Comparison of ENCODE assay signal across 11 cellular contexts in the genomic region with DNA sequence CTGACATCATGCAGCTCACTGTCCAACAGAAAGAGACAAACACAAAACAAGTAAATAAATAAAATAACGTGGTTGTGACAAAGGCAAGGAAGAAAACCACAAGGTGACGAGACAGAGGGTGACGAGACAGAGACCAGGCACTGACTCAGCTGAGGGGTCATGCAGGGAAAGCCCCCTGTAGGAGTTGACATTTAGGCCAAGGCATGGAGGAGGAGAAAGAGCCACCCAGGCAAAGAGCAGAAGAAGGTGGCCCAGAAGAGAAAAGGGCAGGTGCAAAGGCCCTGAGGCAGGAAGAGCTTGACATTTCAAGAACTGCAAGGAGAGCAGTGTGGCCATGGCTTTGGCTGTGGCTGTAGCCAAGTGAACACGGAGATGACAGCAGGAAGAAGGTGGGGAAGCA.
A peak's percentile ranks its signal among the peaks of the same experiment; 100 is the strongest.
DNase-seq lines count a peak whose midpoint lies in the region; ATAC-seq lines count a peak whose summit lies in the region.
"Had no signal": no experiment of that assay in that cellular context is flagged by ENCODE, and none has a peak within 500 bp of the region (broad histone marks: within the 10 kb centered on the region; RNA-seq: fewer than 3 reads in every experiment).

No MANE protein-coding gene starts in this region.

- peak; percentile 46 to 61 for DNase-seq in activated CD4-positive, alpha-beta T cell treated with anti-CD3 and anti-CD28 coated beads for 4 hours
- DNase-seq in activated CD4-positive, alpha-beta T cell treated with anti-CD3 and anti-CD28 coated beads for 1 hour = no peak
- peak; percentile 75 for DNase-seq in activated CD4-positive, alpha-beta T cell treated with anti-CD3 and anti-CD28 coated beads for 48 hours
- no peak for DNase-seq in activated naive CD8-positive, alpha-beta T cell treated with anti-CD3 and anti-CD28 coated beads, Interleukin-2, amount 10 ng/mL, durations not matched to agents 7 days and 5 days
- peak in 1 of 2 donors; percentile 13 for DNase-seq in stimulated activated effector memory CD8-positive, alpha-beta T cell treated with anti-CD3 and anti-CD28 coated beads, Interleukin-12 subunit alpha, Interleukin-12 subunit beta, amount 100 ng/mL, for 72 hours (ENCODE audit: low spot score in 2 of 2)
- DNase-seq in NCI-H82 treated with DMSO at 0.1 percent for 48 hours (lab: John Stamatoyannopoulos, UW; ENCODE audit: unreplicated experiment) = no peak
- DNase-seq in NCI-H2081 (lab: John Stamatoyannopoulos, UW) = no peak
- DNase-seq in DMS153 treated with DMSO at 0.1 percent for 48 hours (lab: John Stamatoyannopoulos, UW; ENCODE audit: unreplicated experiment) = no peak
- DNase-seq: left lung, NCI-H2227 treated with DMSO at 0.1 percent for 48 hours had no signal

- peaks cover 50% of the 10 kb centered on the region for H3K4me1 Mint-ChIP-seq in activated naive CD8-positive, alpha-beta T cell treated with anti-CD3 and anti-CD28 coated beads, Interleukin-2, amount 10 ng/mL, durations not matched to agents 7 days and 5 days
- peaks cover 58% of the 10 kb centered on the region for H3K4me1 Mint-ChIP-seq in stimulated activated effector memory CD8-positive, alpha-beta T cell treated with anti-CD3 and anti-CD28 coated beads, Interleukin-12 subunit alpha, Interleukin-12 subunit beta, amount 100 ng/mL, for 72 hours

- POLR2A ChIA-PET in activated naive CD8-positive, alpha-beta T cell treated with anti-CD3 and anti-CD28 coated beads, Interleukin-2, amount 10 ng/mL, durations not matched to agents 7 days and 5 days (lab: Charles Lee) = interaction anchor here (0.5 to 1.7 kb wide), 3 partner anchors 11 to 47 kb away, joined by 3 to 4 read pairs (median 3); no protein-coding TSS in a partner anchor

- peaks cover 5% of the 10 kb centered on the region for H3K36me3 Mint-ChIP-seq in activated naive CD8-positive, alpha-beta T cell treated with anti-CD3 and anti-CD28 coated beads, Interleukin-2, amount 10 ng/mL, durations not matched to agents 7 days and 5 days
- peaks cover 5% of the 10 kb centered on the region for H3K36me3 Mint-ChIP-seq in stimulated activated effector memory CD8-positive, alpha-beta T cell treated with anti-CD3 and anti-CD28 coated beads, Interleukin-12 subunit alpha, Interleukin-12 subunit beta, amount 100 ng/mL, for 72 hours

- peaks cover 3% of the 10 kb centered on the region for H3K9me3 Mint-ChIP-seq in activated naive CD8-positive, alpha-beta T cell treated with anti-CD3 and anti-CD28 coated beads, Interleukin-2, amount 10 ng/mL, durations not matched to agents 7 days and 5 days
- peaks cover 8% of the 10 kb centered on the region for H3K9me3 Mint-ChIP-seq in stimulated activated effector memory CD8-positive, alpha-beta T cell treated with anti-CD3 and anti-CD28 coated beads, Interleukin-12 subunit alpha, Interleukin-12 subunit beta, amount 100 ng/mL, for 72 hours

- no peak overlapping the region for H3K4me3 Mint-ChIP-seq in activated naive CD8-positive, alpha-beta T cell treated with anti-CD3 and anti-CD28 coated beads, Interleukin-2, amount 10 ng/mL, durations not matched to agents 7 days and 5 days
- peak overlapping the region; percentile 23 for H3K4me3 Mint-ChIP-seq in stimulated activated effector memory CD8-positive, alpha-beta T cell treated with anti-CD3 and anti-CD28 coated beads, Interleukin-12 subunit alpha, Interleukin-12 subunit beta, amount 100 ng/mL, for 72 hours
- H3K4me3 Mint-ChIP-seq: neural crest cell had no signal

- H3K27ac Mint-ChIP-seq in activated naive CD8-positive, alpha-beta T cell treated with anti-CD3 and anti-CD28 coated beads, Interleukin-2, amount 10 ng/mL, durations not matched to agents 7 days and 5 days = peak overlapping the region; percentile 9
- peak overlapping the region; percentile 26 for H3K27ac Mint-ChIP-seq in stimulated activated effector memory CD8-positive, alpha-beta T cell treated with anti-CD3 and anti-CD28 coated beads, Interleukin-12 subunit alpha, Interleukin-12 subunit beta, amount 100 ng/mL, for 72 hours

- no peaks in the 10 kb centered on the region for H3K27me3 Mint-ChIP-seq in activated naive CD8-positive, alpha-beta T cell treated with anti-CD3 and anti-CD28 coated beads, Interleukin-2, amount 10 ng/mL, durations not matched to agents 7 days and 5 days

- ATAC-seq in activated naive CD8-positive, alpha-beta T cell treated with anti-CD3 and anti-CD28 coated beads, Interleukin-2, amount 10 ng/mL, durations not matched to agents 7 days and 5 days (ENCODE audit: low read depth) = no peak
- ATAC-seq in stimulated activated effector memory CD8-positive, alpha-beta T cell treated with anti-CD3 and anti-CD28 coated beads, Interleukin-12 subunit alpha, Interleukin-12 subunit beta, amount 100 ng/mL, for 72 hours = peak; percentile 95
- ATAC-seq: left lung had no signal

Comparison
In these comparisons a context has a peak if more than half of its experiments do, and no peak if none do; other contexts are left out.
1. DNase-seq: peak in activated CD4-positive, alpha-beta T cell treated with anti-CD3 and anti-CD28 coated beads for 4 hours (2 of 2) and activated CD4-positive, alpha-beta T cell treated with anti-CD3 and anti-CD28 coated beads for 48 hours (single experiment); none in activated CD4-positive, alpha-beta T cell treated with anti-CD3 and anti-CD28 coated beads for 1 hour (single experiment), activated naive CD8-positive, alpha-beta T cell treated with anti-CD3 and anti-CD28 coated beads, Interleukin-2, amount 10 ng/mL, durations not matched to agents 7 days and 5 days (single experiment), NCI-H82 treated with DMSO at 0.1 percent for 48 hours (single experiment), NCI-H2081 (0 of 2) and DMS153 treated with DMSO at 0.1 percent for 48 hours (single experiment).